16 cellular contexts compared by ENCODE assay signal in the genomic region with DNA sequence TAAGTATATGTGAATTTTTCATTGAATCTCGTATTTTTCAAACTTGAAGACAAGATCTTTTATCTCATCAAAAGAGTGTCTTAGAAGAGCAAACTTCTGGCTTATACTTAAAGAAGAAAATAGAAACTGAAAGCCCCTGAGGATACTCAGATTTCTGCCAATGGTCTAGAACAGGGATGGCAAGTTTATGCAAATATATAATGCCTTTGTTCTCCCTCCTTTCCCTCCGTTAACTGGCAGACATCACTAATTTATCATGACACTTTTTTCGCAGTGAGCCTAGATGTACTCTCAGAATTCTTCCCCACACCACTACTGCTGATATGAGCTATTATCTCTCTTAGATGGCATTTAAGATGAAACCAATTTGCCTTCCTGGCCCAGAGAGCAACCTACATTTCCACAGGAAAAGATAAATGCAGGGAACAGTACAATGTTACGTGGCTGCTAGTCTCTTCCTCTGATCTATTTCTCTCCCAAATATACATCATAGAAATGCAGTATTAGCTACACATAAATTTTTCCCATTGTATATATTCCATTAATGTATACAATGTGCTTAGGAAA. TPM values are rescaled to one million over a fixed set of nuclear protein-coding genes. Genes with fewer than 3 reads are reported as not detected.
DNase-seq lines count a peak whose midpoint lies in the region; ATAC-seq, FAIRE-seq and TF ChIP-seq lines count a peak whose summit lies in the region.
"Had no signal": no experiment of that assay in that cellular context is flagged by ENCODE, and none has a peak within 500 bp of the region (broad histone marks: within the 10 kb centered on the region; RNA-seq: fewer than 3 reads in every experiment).

No MANE protein-coding gene starts in this region.

- H3K4me1 ChIP-seq in kidney (ENCODE audit: control insufficient read depth in 1 of 2, insufficient read depth in 1 of 2, low read depth in 1 of 2, low read length in 2 of 2): no peaks in the 10 kb centered on the region
- H3K4me1 ChIP-seq: pancreas, thyroid gland had no signal

- H3K4me3 Mint-ChIP-seq in nephron progenitor cell: no peak overlapping the region
- H3K4me3 Mint-ChIP-seq: CD8-positive, alpha-beta memory T cell; mesothelial cell of epicardium had no signal

- intact Hi-C loops in kidney (cut with DNase I): no loop called here

- no peaks in the 10 kb centered on the region for H3K36me3 ChIP-seq in kidney (ENCODE audit: control insufficient read depth in 1 of 2, insufficient read depth in 2 of 2, low read length in 2 of 2)
- H3K36me3 ChIP-seq: pancreas, thyroid gland had no signal

- H3K27ac Mint-ChIP-seq in nephron progenitor cell: peak overlapping the region; percentile 37
- H3K27ac Mint-ChIP-seq: CD8-positive, alpha-beta memory T cell; mesothelial cell of epicardium had no signal

- H3K27ac ChIP-seq in kidney (ENCODE audit: low read depth in 2 of 2, low read length in 2 of 2): no peak overlapping the region
- H3K27ac ChIP-seq: coronary artery, pancreas, thyroid gland had no signal

- ATAC-seq in GM18870 (IDR thresholded peaks at IDR 0.05; ENCODE audit: unreplicated experiment): peak; percentile 60
- ATAC-seq in HG02588 (IDR thresholded peaks at IDR 0.05; ENCODE audit: unreplicated experiment): peak; percentile 68
- ATAC-seq: pancreas had no signal

- TF ChIP-seq CTCF in nephron progenitor cell (IDR thresholded peaks at IDR 0.05) (no peak), kidney (IDR thresholded peaks at IDR 0.05; ENCODE audit: borderline replicate concordance, extremely low read depth, insufficient read depth) (no peak)

- no peaks in the 10 kb centered on the region for H3K36me3 Mint-ChIP-seq in nephron progenitor cell (ENCODE audit: low read depth)
- H3K36me3 Mint-ChIP-seq: mesothelial cell of epicardium had no signal

- H3K4me1 Mint-ChIP-seq in nephron progenitor cell: peaks cover 10% of the 10 kb centered on the region

- H3K9ac ChIP-seq in kidney (ENCODE audit: low read length in 2 of 2): no peak overlapping the region

- in situ Hi-C loops in KBM-7 (cut with MboI; ENCODE audit: low pct_unique_long_range_greater_than_20kb, low sequenced_read_pairs): loop anchor here (25.0 kb wide), 1 partner anchor 289 kb away; no protein-coding TSS in a partner anchor

- no peak overlapping the region for H3K4me3 ChIP-seq in kidney (ENCODE audit: low read length in 2 of 2)
- H3K4me3 ChIP-seq: coronary artery, pancreas, thyroid gland had no signal

- peaks cover 3% of the 10 kb centered on the region for H3K27me3 Mint-ChIP-seq in nephron progenitor cell (ENCODE audit: low read depth, poor library complexity)

- H3K9me3 Mint-ChIP-seq in nephron progenitor cell: no peaks in the 10 kb centered on the region
- H3K9me3 Mint-ChIP-seq: CD8-positive, alpha-beta memory T cell; mesothelial cell of epicardium had no signal

- no peak for DNase-seq in HTR-8/SVneo (ENCODE audit: insufficient read length, low spot score)
- DNase-seq in nephron progenitor cell: no peak
- no peak for DNase-seq in HPDE6-E6E7 (ENCODE audit: extremely low spot score)
- DNase-seq in KBM-7: no peak
- DNase-seq in kidney: no peak
- no peak for DNase-seq in NCI-H1092 treated with DMSO at 0.1 percent for 48 hours (lab: John Stamatoyannopoulos, UW)
- DNase-seq: activated CD4-positive, CD25-positive, alpha-beta regulatory T cell treated with anti-CD3 and anti-CD28 coated beads, Interleukin-2, amount 50 U/mL, for 72 hours; amygdala; CD8-positive, alpha-beta memory T cell; NCI-H1417; pancreas; thyroid gland had no signal

- H3K9me3 ChIP-seq in kidney (ENCODE audit: control insufficient read depth in 1 of 2, low read length in 2 of 2): no peaks in the 10 kb centered on the region
- H3K9me3 ChIP-seq: pancreas, thyroid gland had no signal

- peak; percentile 85 for FAIRE-seq in HTR-8/SVneo (lab: Jason Lieb, UNC)
- FAIRE-seq in kidney (lab: Jason Lieb, UNC): no peak

RNA-seq across cellular contexts. Expression of gene DAAM1, which starts 40.0 kb away (rescaled TPM):
- total RNA-seq in kidney: 47.8 TPM
- polyA plus RNA-seq in kidney (ENCODE audit: insufficient read depth, low read depth, low replicate concordance): 5.3 TPM
